ENCODE assay signal across 23 cellular contexts in the genomic region with DNA sequence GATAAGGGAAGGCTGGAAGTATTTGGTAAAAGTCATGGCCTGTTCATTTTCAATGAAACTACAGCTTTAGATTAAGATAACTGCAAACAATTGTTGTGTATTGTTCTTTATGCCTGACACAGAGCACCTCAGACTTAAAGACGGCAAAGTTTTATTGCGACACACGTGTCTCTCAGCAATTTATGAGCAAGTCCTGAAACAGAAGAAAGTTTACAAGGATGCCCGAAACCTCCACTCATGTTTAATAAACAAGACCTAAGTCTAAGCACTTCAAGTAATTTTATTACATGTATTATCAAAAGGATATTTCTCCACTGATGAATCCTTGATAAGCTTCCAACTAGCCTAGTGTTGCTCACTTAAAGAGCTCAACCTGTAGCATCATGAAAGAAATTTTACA.
"Had no signal": no experiment of that assay in that cellular context is flagged by ENCODE, and none has a peak within 500 bp of the region (broad histone marks: within the 10 kb centered on the region; RNA-seq: fewer than 3 reads in every experiment).

No MANE protein-coding gene starts in this region.

- H3K4me1 Mint-ChIP-seq: endodermal cell had no signal

- H3K4me1 ChIP-seq: ascending aorta, transverse colon had no signal

- H3K4me3 Mint-ChIP-seq: activated naive CD8-positive, alpha-beta T cell treated with anti-CD3 and anti-CD28 coated beads, Interleukin-2, amount 50 U/mL, for 24 hours; activated T-helper 17 cell treated with anti-CD3 and anti-CD28 coated beads, Interleukin-2, amount 50 U/mL, for 72 hours; endodermal cell; natural killer cell treated with Interleukin-12 subunit alpha and Interleukin-12 subunit beta and Interleukin-15 and Interleukin-18, amount 100 ng/mL, for 72 hours had no signal

- H3K4me3 ChIP-seq: ascending aorta, cardiac muscle cell, dorsolateral prefrontal cortex, left lung, skin epidermis, transverse colon, vagina had no signal

- H3K27ac ChIP-seq: ascending aorta, cardiac muscle cell, dorsolateral prefrontal cortex, left lung, skin epidermis, transverse colon, vagina had no signal

- FAIRE-seq: kidney had no signal

- DNase-seq: activated CD4-positive, alpha-beta T cell treated with anti-CD3 and anti-CD28 coated beads, Interleukin-2, amount 50 U/mL, for 1 hour; activated CD8-positive, alpha-beta memory T cell treated with anti-CD3 and anti-CD28 coated beads for 24 hours; activated naive CD4-positive, alpha-beta T cell treated with Interleukin-2 at 50 U/mL for 16 hours; activated naive CD8-positive, alpha-beta T cell treated with anti-CD3 and anti-CD28 coated beads, Interleukin-2, amount 50 U/mL, for 24 hours; activated T-cell treated with anti-CD3 and anti-CD28 coated beads for 4 hours; dorsolateral prefrontal cortex; endodermal cell; hippocampal formation; kidney; left lung; mesendoderm; posterior cingulate gyrus; stimulated activated CD4-positive, alpha-beta T cell treated with anti-CD3 and anti-CD28 coated beads, Interleukin-4, amount 100 ng/mL, for 24 hours; stimulated activated naive CD8-positive, alpha-beta T cell treated with anti-CD3 and anti-CD28 coated beads, Interleukin-15, Interleukin-2, amounts not matched to agents 100 U/mL and 50 U/mL, for 24 hours; transverse colon had no signal

- H3K27me3 ChIP-seq: ascending aorta, cardiac muscle cell, dorsolateral prefrontal cortex, left lung, transverse colon, vagina had no signal

- H3K9me3 Mint-ChIP-seq: activated naive CD8-positive, alpha-beta T cell treated with anti-CD3 and anti-CD28 coated beads, Interleukin-2, amount 50 U/mL, for 24 hours; activated T-helper 17 cell treated with anti-CD3 and anti-CD28 coated beads, Interleukin-2, amount 50 U/mL, for 72 hours; endodermal cell; natural killer cell treated with Interleukin-12 subunit alpha and Interleukin-12 subunit beta and Interleukin-15 and Interleukin-18, amount 100 ng/mL, for 72 hours had no signal

- H3K27me3 Mint-ChIP-seq: activated naive CD8-positive, alpha-beta T cell treated with anti-CD3 and anti-CD28 coated beads, Interleukin-2, amount 50 U/mL, for 24 hours; activated T-helper 17 cell treated with anti-CD3 and anti-CD28 coated beads, Interleukin-2, amount 50 U/mL, for 72 hours; natural killer cell treated with Interleukin-12 subunit alpha and Interleukin-12 subunit beta and Interleukin-15 and Interleukin-18, amount 100 ng/mL, for 72 hours had no signal

- H3K27ac Mint-ChIP-seq: activated naive CD8-positive, alpha-beta T cell treated with anti-CD3 and anti-CD28 coated beads, Interleukin-2, amount 50 U/mL, for 24 hours; activated T-helper 17 cell treated with anti-CD3 and anti-CD28 coated beads, Interleukin-2, amount 50 U/mL, for 72 hours; endodermal cell; natural killer cell treated with Interleukin-12 subunit alpha and Interleukin-12 subunit beta and Interleukin-15 and Interleukin-18, amount 100 ng/mL, for 72 hours had no signal

- ATAC-seq: activated CD4-positive, CD25-positive, alpha-beta regulatory T cell treated with anti-CD3 and anti-CD28 coated beads, Interleukin-2, amount 50 U/mL, for 24 hours; activated naive CD8-positive, alpha-beta T cell treated with anti-CD3 and anti-CD28 coated beads, Interleukin-2, amount 50 U/mL, for 24 hours; activated T-helper 17 cell treated with anti-CD3 and anti-CD28 coated beads, Interleukin-2, amount 50 U/mL, for 72 hours; esophagus mucosa; left lung; natural killer cell treated with Interleukin-12 subunit alpha and Interleukin-12 subunit beta and Interleukin-15 and Interleukin-18, amount 100 ng/mL, for 72 hours; stimulated activated naive CD8-positive, alpha-beta T cell treated with anti-CD3 and anti-CD28 coated beads, Interleukin-15, Interleukin-2, amounts not matched to agents 100 U/mL and 50 U/mL, for 24 hours had no signal

- H3K9me3 ChIP-seq: ascending aorta, left lung, transverse colon, vagina had no signal
